ENCODE assay signal across 7 cellular contexts in genomic region chr12:92144631-92145480, GRCh38. TPM values are rescaled to one million over a fixed set of nuclear protein-coding genes. Genes with fewer than 3 reads are reported as not detected.
DNase-seq lines count a peak whose midpoint lies in the region; ATAC-seq and TF ChIP-seq lines count a peak whose summit lies in the region.

No MANE protein-coding gene starts in this region.

- H3K9me3 Mint-ChIP-seq in activated naive CD8-positive, alpha-beta T cell (ENCODE audit: low read depth), result no peaks in the 10 kb centered on the region

- peak overlapping the region; percentile 93 for H3K4me3 Mint-ChIP-seq in activated naive CD8-positive, alpha-beta T cell

- intact Hi-C loops in left cardiac atrium (cut with DNase I) (loop anchor here (2.0 to 10.0 kb wide), 7 partner anchors 100 to 760 kb away; no protein-coding TSS in a partner anchor), prostate gland (cut with DNase I) (loop anchor here (2.0 to 10.0 kb wide), 6 partner anchors 97 to 758 kb away; no protein-coding TSS in a partner anchor)

- under 1% methylated on average over 61 of the region's 69 CpGs for WGBS in prostate gland
- WGBS in urinary bladder, result under 1% methylated on average over 69 of the region's 69 CpGs

- peak in 1 of 4 experiments; percentile 18 for TF ChIP-seq CTCF in prostate gland (IDR thresholded peaks at IDR 0.05)

- peaks cover 26% of the 10 kb centered on the region for H3K36me3 Mint-ChIP-seq in activated naive CD8-positive, alpha-beta T cell

- no peaks in the 10 kb centered on the region for H3K27me3 Mint-ChIP-seq in activated naive CD8-positive, alpha-beta T cell

- peak; percentile 9 to 37 for ATAC-seq in left cardiac atrium

- TF ChIP-seq POLR2A in GM15510 (IDR thresholded peaks at IDR 0.05; ENCODE audit: borderline replicate concordance, extremely low read depth, insufficient read length), result peak; percentile 26
- TF ChIP-seq POLR2A in prostate gland (IDR thresholded peaks at IDR 0.05), result peak; percentile 45

- H3K27me3 ChIP-seq in prostate gland (replicated peaks; ENCODE audit: insufficient read depth), result no peaks in the 10 kb centered on the region

- peak overlapping the region; percentile 77 to 100 for H3K4me3 ChIP-seq in prostate gland
- H3K4me3 ChIP-seq in urinary bladder (ENCODE audit: low read depth, low read length), result peak overlapping the region; percentile 94

- peak overlapping the region; percentile 96 for H3K27ac Mint-ChIP-seq in activated naive CD8-positive, alpha-beta T cell

- H3K9me3 ChIP-seq in prostate gland, result no peaks in the 10 kb centered on the region

- H3K4me1 Mint-ChIP-seq in activated naive CD8-positive, alpha-beta T cell (ENCODE audit: low read depth), result peaks cover 41% of the 10 kb centered on the region

- H3K4me1 ChIP-seq in prostate gland (replicated peaks), result no peaks in the 10 kb centered on the region
- no peaks in the 10 kb centered on the region for H3K4me1 ChIP-seq in urinary bladder (ENCODE audit: insufficient read depth)

- DNase-seq in HuH-7.5 (ENCODE audit: low spot score) (peak; percentile 53), SK-N-DZ (ENCODE audit: low spot score) (peak; percentile 46), left cardiac atrium (peak; percentile 68), prostate gland (ENCODE audit: low spot score) (peak; percentile 78)

- H3K36me3 ChIP-seq in prostate gland (no peaks in the 10 kb centered on the region), urinary bladder (ENCODE audit: insufficient read depth) (no peaks in the 10 kb centered on the region)

- peak overlapping the region; percentile 98 to 100 for H3K27ac ChIP-seq in prostate gland
- H3K27ac ChIP-seq in urinary bladder (ENCODE audit: low read depth), result peak overlapping the region; percentile 99

RNA-seq across cellular contexts. Expression of gene BTG1, which starts 0.8 kb away (rescaled TPM):
- 7.6 and 11.3 TPM in 2 replicates for polyA plus RNA-seq in SK-N-DZ (2014; cell fraction: cytosol; rRNA removed)
- 8.0 and 12.6 TPM in 2 replicates for polyA plus RNA-seq in SK-N-DZ (2014; cell fraction: nucleus; rRNA removed)
- 100 to 1,000 TPM; 121 to 152 TPM for total RNA-seq in left cardiac atrium
- total RNA-seq in prostate gland, result 10 to 100 TPM; 52.7 to 56.9 TPM
- total RNA-seq in urinary bladder, result 32.8 TPM
- polyA plus RNA-seq in urinary bladder, result 50.6 TPM

Comparison
In these comparisons a context has a peak if more than half of its experiments do, and no peak if none do; other contexts are left out.
1. Peak in every context shown above with its lines: DNase-seq, ATAC-seq, H3K4me3 ChIP-seq and H3K27ac ChIP-seq.